8 cellular contexts compared by ENCODE assay signal in genomic region chr19:3984584-3984907, GRCh38. TPM values are rescaled to one million over a fixed set of nuclear protein-coding genes. Genes with fewer than 3 reads are reported as not detected.
DNase-seq lines count a peak whose midpoint lies in the region; ATAC-seq and TF ChIP-seq lines count a peak whose summit lies in the region.

No MANE protein-coding gene starts in this region.

- H3K9ac ChIP-seq in SK-N-MC (ENCODE audit: insufficient read length) (peak overlapping the region; percentile 99), rectal smooth muscle tissue (ENCODE audit: low read length) (peak overlapping the region; percentile 60)

- no peaks in the 10 kb centered on the region for H3K9me3 ChIP-seq in SK-N-MC (ENCODE audit: low read depth, low read length)

- H3K4me1 ChIP-seq in foreskin keratinocyte: peaks cover 15% of the 10 kb centered on the region
- H3K4me1 ChIP-seq in rectal smooth muscle tissue (ENCODE audit: control insufficient read depth, insufficient read depth, low read length): peaks cover 23% of the 10 kb centered on the region

- H3K36me3 ChIP-seq in SK-N-MC (ENCODE audit: insufficient read depth, low read length) (peaks cover 55% of the 10 kb centered on the region), rectal smooth muscle tissue (ENCODE audit: control insufficient read depth, insufficient read depth, low read length) (peaks cover 47% of the 10 kb centered on the region)

- TF ChIP-seq CTCF in foreskin keratinocyte (conservative IDR thresholded peaks at IDR 0.05): no peak

- DNase-seq in SK-N-MC (ENCODE audit: low read depth, low spot score) (no peak), foreskin keratinocyte (no peak), activated gamma-delta T cell (lab: John Stamatoyannopoulos, UW) (no peak), inferior parietal cortex (ENCODE audit: extremely low spot score) (no peak), NCI-H82 treated with DMSO at 0.1 percent for 48 hours (lab: John Stamatoyannopoulos, UW; ENCODE audit: unreplicated experiment) (no peak)

- ATAC-seq in foreskin keratinocyte (no peak), HG02840 (IDR thresholded peaks at IDR 0.05; ENCODE audit: low FRiP score, unreplicated experiment) (no peak)

- peak overlapping the region; percentile 95 for H3K27ac ChIP-seq in SK-N-MC
- peak overlapping the region; percentile 95 for H3K27ac ChIP-seq in foreskin keratinocyte
- H3K27ac ChIP-seq in rectal smooth muscle tissue (ENCODE audit: low read depth, low read length): peak overlapping the region; percentile 95

- H3K4me3 ChIP-seq in GM08714 (ENCODE audit: low read length) (peak overlapping the region; percentile 91), SK-N-MC (peak overlapping the region; percentile 90), rectal smooth muscle tissue (ENCODE audit: low read length) (peak overlapping the region; percentile 80)

- no peaks in the 10 kb centered on the region for H3K27me3 ChIP-seq in foreskin keratinocyte
- H3K27me3 ChIP-seq in rectal smooth muscle tissue (ENCODE audit: control insufficient read depth, insufficient read depth, low read length): no peaks in the 10 kb centered on the region

RNA-seq across cellular contexts. Expression of gene EEF2, which starts 0.7 kb away (rescaled TPM):
- total RNA-seq in foreskin keratinocyte: 1,955 and 2,022 TPM in 2 replicates
- polyA plus RNA-seq in foreskin keratinocyte: 1,478 and 1,570 TPM in 2 replicates

RNA-seq across cellular contexts. Expression of gene DAPK3, which starts 13.6 kb away (rescaled TPM):
- total RNA-seq in foreskin keratinocyte: 61.9 and 67.6 TPM in 2 replicates
- 59.9 and 69.1 TPM in 2 replicates for polyA plus RNA-seq in foreskin keratinocyte

RNA-seq across cellular contexts. Expression of gene PIAS4, which starts 23.0 kb away (rescaled TPM):
- total RNA-seq in foreskin keratinocyte: 22.0 and 23.9 TPM in 2 replicates
- polyA plus RNA-seq in foreskin keratinocyte: 10.7 and 11.9 TPM in 2 replicates

RNA-seq across cellular contexts. Expression of gene NMRK2, which starts 51.7 kb away (rescaled TPM):
- not detected in 2 replicates for total RNA-seq in foreskin keratinocyte
- polyA plus RNA-seq in foreskin keratinocyte: not detected in 2 replicates
